ENCODE assay signal across 1 cellular context in genomic region chr12:15751741-15752140, GRCh38.
TF ChIP-seq lines count a peak whose summit lies in the region.

No MANE protein-coding gene starts in this region.

TF ChIP-seq in IMR-90, 13 proteins besides CTCF, POLR2A, EP300 and RAD21:
- no peak for TF ChIP-seq FOS (IDR thresholded peaks at IDR 0.05; ENCODE audit: low read depth, low read length)
- TF ChIP-seq NFE2L2 (IDR thresholded peaks at IDR 0.05; ENCODE audit: low read depth, low read length): no peak
- no peak for TF ChIP-seq SMC3 (IDR thresholded peaks at IDR 0.05; ENCODE audit: low read depth, low read length)
- TF ChIP-seq RCOR1 (IDR thresholded peaks at IDR 0.05; ENCODE audit: insufficient replicate concordance, low read length): no peak
- TF ChIP-seq MXI1 (IDR thresholded peaks at IDR 0.05; ENCODE audit: borderline replicate concordance, low read depth, low read length): no peak
- TF ChIP-seq RFX5 (IDR thresholded peaks at IDR 0.05; ENCODE audit: low read depth, low read length): no peak
- TF ChIP-seq, protein P1, sequence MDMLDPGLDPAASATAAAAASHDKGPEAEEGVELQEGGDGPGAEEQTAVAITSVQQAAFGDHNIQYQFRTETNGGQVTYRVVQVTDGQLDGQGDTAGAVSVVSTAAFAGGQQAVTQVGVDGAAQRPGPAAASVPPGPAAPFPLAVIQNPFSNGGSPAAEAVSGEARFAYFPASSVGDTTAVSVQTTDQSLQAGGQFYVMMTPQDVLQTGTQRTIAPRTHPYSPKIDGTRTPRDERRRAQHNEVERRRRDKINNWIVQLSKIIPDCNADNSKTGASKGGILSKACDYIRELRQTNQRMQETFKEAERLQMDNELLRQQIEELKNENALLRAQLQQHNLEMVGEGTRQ (IDR thresholded peaks at IDR 0.05; ENCODE audit: low read depth, low read length): no peak
- TF ChIP-seq CEBPB (IDR thresholded peaks at IDR 0.05; ENCODE audit: low read depth, low read length): no peak
- TF ChIP-seq CHD1 (IDR thresholded peaks at IDR 0.05; ENCODE audit: low read depth, low read length): no peak
- no peak for TF ChIP-seq MAFK (IDR thresholded peaks at IDR 0.05; ENCODE audit: low read depth, low read length)
- no peak for TF ChIP-seq BHLHE40 (IDR thresholded peaks at IDR 0.05; ENCODE audit: low read depth, low read length)
- no peak for TF ChIP-seq MAZ (IDR thresholded peaks at IDR 0.05; ENCODE audit: borderline replicate concordance, low read depth, low read length)
- TF ChIP-seq ELK1 (IDR thresholded peaks at IDR 0.05; ENCODE audit: borderline replicate concordance, low read depth, low read length): no peak
